Comparison of ENCODE assay signal across 9 cellular contexts in the genomic region with DNA sequence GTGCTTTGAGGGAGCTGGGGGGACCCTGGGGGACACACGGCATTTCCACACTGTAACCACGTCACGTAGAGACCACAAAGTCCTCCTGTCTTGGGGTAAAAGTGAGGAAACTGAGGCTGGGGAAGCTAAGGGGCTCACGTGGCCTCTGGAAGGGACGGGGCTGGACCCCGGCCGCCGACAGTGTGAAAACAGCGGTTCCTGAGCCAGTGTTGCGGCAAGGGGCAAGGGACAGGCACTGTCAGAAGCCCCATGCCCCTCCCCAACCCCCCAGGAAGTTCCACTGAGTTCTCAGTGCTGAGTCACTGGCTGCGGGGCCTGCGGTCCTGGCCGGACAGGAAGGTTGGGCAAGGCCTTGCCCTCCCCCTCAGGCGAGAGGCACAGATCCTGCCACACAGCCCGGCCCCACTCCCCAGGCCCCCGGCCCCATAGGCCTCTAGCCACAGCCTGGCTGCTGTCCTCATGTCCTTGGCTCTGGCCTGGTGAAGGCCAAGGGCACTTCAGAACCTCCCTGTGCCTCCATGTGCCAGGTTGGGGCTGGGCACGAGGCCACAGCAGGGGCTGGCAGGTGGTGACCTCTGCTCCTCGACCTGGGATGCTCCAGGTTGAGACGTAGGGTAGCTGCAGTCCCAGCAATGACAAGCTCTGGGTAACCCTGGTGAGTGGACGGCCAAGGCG. TPM values are rescaled to one million over a fixed set of nuclear protein-coding genes. Genes with fewer than 3 reads are reported as not detected.
DNase-seq lines count a peak whose midpoint lies in the region; TF ChIP-seq lines count a peak whose summit lies in the region.
"Had no signal": no experiment of that assay in that cellular context is flagged by ENCODE, and none has a peak within 500 bp of the region (broad histone marks: within the 10 kb centered on the region; RNA-seq: fewer than 3 reads in every experiment).

No MANE protein-coding gene starts in this region.

- H3K9me3 ChIP-seq in ES-I3 (ENCODE audit: control insufficient read depth, insufficient read depth, low read length) (no peaks in the 10 kb centered on the region; the same call in 1 of the 2 replicates), SJSA1 (replicated peaks) (no peaks in the 10 kb centered on the region; the same call in 1 of the 2 replicates)

- H3K27ac ChIP-seq in SJSA1: peak overlapping the region; percentile 99

- no peak for TF ChIP-seq CTCF in fibroblast of pulmonary artery (IDR thresholded peaks at IDR 0.05; ENCODE audit: low read length, missing control alignments)
- TF ChIP-seq CTCF in glutamatergic neuron (IDR thresholded peaks at IDR 0.05; ENCODE audit: partially characterized antibody, unreplicated experiment): no peak

- H3K4me3 ChIP-seq in SJSA1 (peak overlapping the region; percentile 19; the same call in 1 of the 2 replicates), fibroblast of pulmonary artery (replicated peaks; ENCODE audit: low read depth, low read length) (no peak overlapping the region)

- no peaks in the 10 kb centered on the region for H3K27me3 ChIP-seq in SJSA1 (replicated peaks)

- DNase-seq in SJSA1 (ENCODE audit: low read depth in 1 of 2, low spot score in 2 of 2) (peak; percentile 95 to 100), fibroblast of pulmonary artery (ENCODE audit: low read depth) (peak; percentile 92), renal cortical epithelial cell (ENCODE audit: low read depth) (peak; percentile 81), NCI-H2081 (lab: John Stamatoyannopoulos, UW) (no peak), NCI-H1105 treated with DMSO at 0.1 percent for 48 hours (lab: John Stamatoyannopoulos, UW) (no peak), glutamatergic neuron (no peak)
- no peak for DNase-seq in activated naive CD8-positive, alpha-beta T cell treated with anti-CD3 and anti-CD28 coated beads for 36 hours
- DNase-seq: stimulated activated CD4-positive, alpha-beta T cell treated with anti-CD3 and anti-CD28 coated beads, Interleukin-4, amount 100 ng/mL, for 4 hours had no signal

- H3K4me1 Mint-ChIP-seq in activated naive CD8-positive, alpha-beta T cell treated with anti-CD3 and anti-CD28 coated beads for 36 hours: peaks cover 23% of the 10 kb centered on the region
- no peaks in the 10 kb centered on the region for H3K4me1 Mint-ChIP-seq in glutamatergic neuron (ENCODE audit: low read depth, unreplicated experiment)

- H3K4me1 ChIP-seq in ES-I3 (ENCODE audit: insufficient read depth, low read length): peaks cover 7% of the 10 kb centered on the region; the same call in 1 of the 2 replicates
- peaks cover 61% of the 10 kb centered on the region for H3K4me1 ChIP-seq in SJSA1 (replicated peaks)

- H3K4me3 Mint-ChIP-seq in activated naive CD8-positive, alpha-beta T cell treated with anti-CD3 and anti-CD28 coated beads for 36 hours: no peak overlapping the region
- no peak overlapping the region for H3K4me3 Mint-ChIP-seq in glutamatergic neuron (ENCODE audit: unreplicated experiment)

- peak overlapping the region; percentile 17; the same call in 1 of the 2 replicates for H3K9ac ChIP-seq in ES-I3 (ENCODE audit: low read depth, low read length)

- no peak overlapping the region for H3K27ac Mint-ChIP-seq in activated naive CD8-positive, alpha-beta T cell treated with anti-CD3 and anti-CD28 coated beads for 36 hours
- H3K27ac Mint-ChIP-seq in glutamatergic neuron (ENCODE audit: unreplicated experiment): no peak overlapping the region

- H3K36me3 ChIP-seq in ES-I3 (ENCODE audit: insufficient read depth, low read length) (no peaks in the 10 kb centered on the region), SJSA1 (peaks cover 17% of the 10 kb centered on the region)

- no peaks in the 10 kb centered on the region for H3K27me3 Mint-ChIP-seq in activated naive CD8-positive, alpha-beta T cell treated with anti-CD3 and anti-CD28 coated beads for 36 hours
- H3K27me3 Mint-ChIP-seq in glutamatergic neuron (ENCODE audit: unreplicated experiment): peaks cover 5% of the 10 kb centered on the region

- no peaks in the 10 kb centered on the region for H3K9me3 Mint-ChIP-seq in activated naive CD8-positive, alpha-beta T cell treated with anti-CD3 and anti-CD28 coated beads for 36 hours
- peaks cover 4% of the 10 kb centered on the region for H3K9me3 Mint-ChIP-seq in glutamatergic neuron (ENCODE audit: unreplicated experiment)

- no peaks in the 10 kb centered on the region for H3K36me3 Mint-ChIP-seq in activated naive CD8-positive, alpha-beta T cell treated with anti-CD3 and anti-CD28 coated beads for 36 hours
- H3K36me3 Mint-ChIP-seq in glutamatergic neuron (ENCODE audit: unreplicated experiment): no peaks in the 10 kb centered on the region

RNA-seq across cellular contexts. Expression of a gene that starts 5.0 kb away (rescaled TPM):
- 8.2 and 9.4 TPM in 2 replicates for total RNA-seq in SJSA1 (2014; rRNA removed; shearing (Covaris generic))
- total RNA-seq in renal cortical epithelial cell (7.3 and 28.2 TPM in 2 replicates), glutamatergic neuron (ENCODE audit: unreplicated experiment) (40.7 TPM)
- total RNA-seq in activated naive CD8-positive, alpha-beta T cell treated with anti-CD3 and anti-CD28 coated beads for 36 hours: 10 to 100 TPM; 59.5 to 65.1 TPM

RNA-seq across cellular contexts. Expression of a gene that starts 11.2 kb away (rescaled TPM):
- total RNA-seq in SJSA1 (2014; rRNA removed; shearing (Covaris generic)): 149 and 249 TPM in 2 replicates
- total RNA-seq in renal cortical epithelial cell (290 and 393 TPM in 2 replicates), glutamatergic neuron (ENCODE audit: unreplicated experiment) (15.6 TPM)
- total RNA-seq in activated naive CD8-positive, alpha-beta T cell treated with anti-CD3 and anti-CD28 coated beads for 36 hours: 10 to 100 TPM; 75.8 to 79.3 TPM

RNA-seq across cellular contexts. Expression of a gene that starts 55.8 kb away (rescaled TPM):
- total RNA-seq in SJSA1 (2014; rRNA removed; shearing (Covaris generic)): 26.0 and 33.7 TPM in 2 replicates
- total RNA-seq in renal cortical epithelial cell (55.4 and 115 TPM in 2 replicates), glutamatergic neuron (ENCODE audit: unreplicated experiment) (211 TPM)
- total RNA-seq in activated naive CD8-positive, alpha-beta T cell treated with anti-CD3 and anti-CD28 coated beads for 36 hours: 100 to 1,000 TPM; 110 to 115 TPM

Comparison
In these comparisons a context has a peak if more than half of its experiments do, and no peak if none do; other contexts are left out.
1. DNase-seq: peak in SJSA1 (2 of 2), fibroblast of pulmonary artery (single experiment) and renal cortical epithelial cell (single experiment); none in NCI-H2081 (0 of 2), activated naive CD8-positive, alpha-beta T cell treated with anti-CD3 and anti-CD28 coated beads for 36 hours (single experiment), NCI-H1105 treated with DMSO at 0.1 percent for 48 hours (single experiment) and glutamatergic neuron (single experiment).